In genomic region chr1:87089070-87089736, GRCh38 we compare ENCODE assay signal across 1 cellular context.
TF ChIP-seq lines count a peak whose summit lies in the region.

No MANE protein-coding gene starts in this region.

TF ChIP-seq in GM12878, 131 proteins besides CTCF, POLR2A, EP300 and RAD21 (continued from another document):
- TF ChIP-seq REST (IDR thresholded peaks at IDR 0.05; ENCODE audit: low read depth, low read length) (no peak), HCFC1 (IDR thresholded peaks at IDR 0.05; ENCODE audit: low read length) (no peak)
TF ChIP-seq in GM12878: peak in this region for 0.
